Comparison of ENCODE assay signal across 8 cellular contexts in genomic region chr16:56931253-56931768, GRCh38. TPM values are rescaled to one million over a fixed set of nuclear protein-coding genes. Genes with fewer than 3 reads are reported as not detected.
DNase-seq lines count a peak whose midpoint lies in the region; ATAC-seq and TF ChIP-seq lines count a peak whose summit lies in the region.

No MANE protein-coding gene starts in this region.

- CTCF ChIA-PET in activated CD4-positive, alpha-beta T cell treated with anti-CD3 and anti-CD28 coated beads for 36 hours (lab: Charles Lee), result interaction anchor here (1.0 to 1.9 kb wide), 6 partner anchors 10 to 355 kb away, joined by 3 to 4 read pairs (median 3); no protein-coding TSS in a partner anchor

- peak overlapping the region; percentile 95 for H3K27ac Mint-ChIP-seq in activated CD4-positive, alpha-beta T cell treated with anti-CD3 and anti-CD28 coated beads for 36 hours

- intact Hi-C loops in activated CD4-positive, alpha-beta T cell treated with anti-CD3 and anti-CD28 coated beads for 36 hours (cut with DNase I, micrococcal nuclease), result loop anchor here (5.0 to 10.0 kb wide), 9 partner anchors 64 to 1196 kb away; partner anchors contain the start of genes NUP93 (in 2 of the 2), CCDC102A (in 1 of the 2), CFAP20 (in 1 of the 2) and CIAPIN1 (in 1 of the 2)
- intact Hi-C loops in mucosa of descending colon (cut with DNase I, micrococcal nuclease), result no loop called here

- peak overlapping the region; percentile 98 for H3K4me3 Mint-ChIP-seq in activated CD4-positive, alpha-beta T cell treated with anti-CD3 and anti-CD28 coated beads for 36 hours

- H3K4me3 ChIP-seq in choroid plexus epithelial cell (ENCODE audit: low read depth, low read length), result peak overlapping the region; percentile 99
- peak overlapping the region; percentile 100 for H3K4me3 ChIP-seq in mucosa of descending colon

- TF ChIP-seq CTCF in choroid plexus epithelial cell (conservative IDR thresholded peaks at IDR 0.05; ENCODE audit: low read depth, low read length) (no peak), mucosa of descending colon (IDR thresholded peaks at IDR 0.05) (no peak)

- ATAC-seq in activated CD4-positive, alpha-beta T cell treated with anti-CD3 and anti-CD28 coated beads for 36 hours, result no peak
- ATAC-seq in HG02678 (IDR thresholded peaks at IDR 0.05; ENCODE audit: unreplicated experiment), result peak; percentile 38
- peak; percentile 64 for ATAC-seq in mucosa of descending colon

- DNase-seq in activated CD4-positive, alpha-beta T cell treated with anti-CD3 and anti-CD28 coated beads for 36 hours, result peak; percentile 32
- DNase-seq in activated CD4-positive, alpha-beta T cell treated with anti-CD3 and anti-CD28 coated beads for 48 hours, result no peak
- DNase-seq in NCI-H69 (lab: John Stamatoyannopoulos, UW) (peak; percentile 41), choroid plexus epithelial cell (ENCODE audit: low read depth) (no peak), mucosa of descending colon (peak; percentile 76 to 86 (median 83)), HCEC 1CT (no peak)
- no peak for DNase-seq in stimulated activated CD4-positive, alpha-beta T cell treated with anti-CD3 and anti-CD28 coated beads, Interleukin-1b, Interleukin-23, amount 100 ng/mL, for 48 hours

- peaks cover 40% of the 10 kb centered on the region for H3K36me3 Mint-ChIP-seq in activated CD4-positive, alpha-beta T cell treated with anti-CD3 and anti-CD28 coated beads for 36 hours (ENCODE audit: low read depth)

- POLR2A ChIA-PET in activated CD4-positive, alpha-beta T cell treated with anti-CD3 and anti-CD28 coated beads for 36 hours (lab: Charles Lee), result interaction anchor here (0.6 to 1.8 kb wide), 16 partner anchors 8 to 1561 kb away, joined by 3 to 26 read pairs (median 4); partner anchors contain the start of genes NLRC5, PSME3IP1 and RSPRY1

- H3K36me3 ChIP-seq in mucosa of descending colon (ENCODE audit: low read depth), result peaks cover 7% of the 10 kb centered on the region

- peaks cover 20% of the 10 kb centered on the region for H3K4me1 ChIP-seq in mucosa of descending colon (ENCODE audit: low read depth)

- peaks cover 32% of the 10 kb centered on the region for H3K4me1 Mint-ChIP-seq in activated CD4-positive, alpha-beta T cell treated with anti-CD3 and anti-CD28 coated beads for 36 hours

- no peaks in the 10 kb centered on the region for H3K9me3 ChIP-seq in mucosa of descending colon

- no peaks in the 10 kb centered on the region for H3K9me3 Mint-ChIP-seq in activated CD4-positive, alpha-beta T cell treated with anti-CD3 and anti-CD28 coated beads for 36 hours (ENCODE audit: low read depth)

- no peaks in the 10 kb centered on the region for H3K27me3 Mint-ChIP-seq in activated CD4-positive, alpha-beta T cell treated with anti-CD3 and anti-CD28 coated beads for 36 hours

RNA-seq across cellular contexts. Expression of gene HERPUD1, which starts 0.6 kb away (rescaled TPM):
- 100 to 1,000 TPM; 136 to 195 TPM for total RNA-seq in activated CD4-positive, alpha-beta T cell treated with anti-CD3 and anti-CD28 coated beads for 36 hours
- 100 to 1,000 TPM; 130 to 165 (median 159) TPM for total RNA-seq in mucosa of descending colon

RNA-seq across cellular contexts. Expression of gene CETP, which starts 30.4 kb away (rescaled TPM):
- under 1 TPM in 1 of 2 experiments, not detected in 1; 0.14 TPM for total RNA-seq in activated CD4-positive, alpha-beta T cell treated with anti-CD3 and anti-CD28 coated beads for 36 hours
- under 1 TPM in 2 of 3 donors, not detected in 1; 0.22 to 0.35 TPM for total RNA-seq in mucosa of descending colon

RNA-seq across cellular contexts. Expression of gene NLRC5, which starts 58.0 kb away (rescaled TPM):
- total RNA-seq in activated CD4-positive, alpha-beta T cell treated with anti-CD3 and anti-CD28 coated beads for 36 hours, result 100 to 1,000 TPM; 143 to 175 TPM
- 100 to 1,000 TPM; 110 to 127 (median 113) TPM for total RNA-seq in mucosa of descending colon

Comparison
In these comparisons a context has a peak if more than half of its experiments do, and no peak if none do; other contexts are left out.
1. DNase-seq: peak in activated CD4-positive, alpha-beta T cell treated with anti-CD3 and anti-CD28 coated beads for 36 hours (single experiment), NCI-H69 (single experiment) and mucosa of descending colon (3 of 3); none in activated CD4-positive, alpha-beta T cell treated with anti-CD3 and anti-CD28 coated beads for 48 hours (single experiment), choroid plexus epithelial cell (single experiment), HCEC 1CT (single experiment) and stimulated activated CD4-positive, alpha-beta T cell treated with anti-CD3 and anti-CD28 coated beads, Interleukin-1b, Interleukin-23, amount 100 ng/mL, for 48 hours (single experiment).
2. intact Hi-C loops: an anchor here in activated CD4-positive, alpha-beta T cell treated with anti-CD3 and anti-CD28 coated beads for 36 hours (5.0 to 10.0 kb wide); none called in mucosa of descending colon.